In genomic region chrX:4373777-4374176, GRCh38 we compare ENCODE assay signal across 28 cellular contexts.
"Had no signal": no experiment of that assay in that cellular context is flagged by ENCODE, and none has a peak within 500 bp of the region (broad histone marks: within the 10 kb centered on the region; RNA-seq: fewer than 3 reads in every experiment).

No MANE protein-coding gene starts in this region.

- H3K4me3 Mint-ChIP-seq: activated CD4-positive, alpha-beta memory T cell treated with anti-CD3 and anti-CD28 coated beads, Interleukin-2, amount 10 ng/mL, durations not matched to agents 7 days and 5 days; activated CD4-positive, alpha-beta T cell treated with anti-CD3 and anti-CD28 coated beads, Interleukin-2, amount 10 ng/mL, durations not matched to agents 7 days and 5 days; activated naive CD8-positive, alpha-beta T cell; activated T-cell treated with anti-CD3 and anti-CD28 coated beads, Interleukin-2, amount 50 U/mL, for 24 hours; activated T-cell treated with anti-CD3 and anti-CD28 coated beads, Interleukin-2, amount 50 U/mL, for 72 hours; effector memory CD8-positive, alpha-beta T cell had no signal

- H3K27ac ChIP-seq: body of pancreas, esophagus muscularis mucosa, foreskin keratinocyte, gastrocnemius medialis, heart left ventricle had no signal

- H3K27me3 ChIP-seq: body of pancreas, esophagus muscularis mucosa, foreskin keratinocyte, gastrocnemius medialis, heart left ventricle had no signal

- H3K4me3 ChIP-seq: body of pancreas, esophagus muscularis mucosa, gastrocnemius medialis, heart left ventricle had no signal

- H3K4me1 Mint-ChIP-seq: activated CD4-positive, alpha-beta memory T cell treated with anti-CD3 and anti-CD28 coated beads, Interleukin-2, amount 10 ng/mL, durations not matched to agents 7 days and 5 days; activated CD4-positive, alpha-beta T cell treated with anti-CD3 and anti-CD28 coated beads, Interleukin-2, amount 10 ng/mL, durations not matched to agents 7 days and 5 days had no signal

- H3K36me3 Mint-ChIP-seq: activated naive CD8-positive, alpha-beta T cell had no signal

- H3K9me3 ChIP-seq: body of pancreas, gastrocnemius medialis had no signal

- H3K36me3 ChIP-seq: esophagus muscularis mucosa, gastrocnemius medialis, heart left ventricle had no signal

- H3K27ac Mint-ChIP-seq: activated CD4-positive, alpha-beta memory T cell treated with anti-CD3 and anti-CD28 coated beads, Interleukin-2, amount 10 ng/mL, durations not matched to agents 7 days and 5 days; activated CD4-positive, alpha-beta T cell treated with anti-CD3 and anti-CD28 coated beads, Interleukin-2, amount 10 ng/mL, durations not matched to agents 7 days and 5 days; activated naive CD8-positive, alpha-beta T cell; activated T-cell treated with anti-CD3 and anti-CD28 coated beads, Interleukin-2, amount 50 U/mL, for 24 hours; activated T-cell treated with anti-CD3 and anti-CD28 coated beads, Interleukin-2, amount 50 U/mL, for 72 hours; effector memory CD8-positive, alpha-beta T cell had no signal

- H3K4me1 ChIP-seq: body of pancreas, esophagus muscularis mucosa, foreskin keratinocyte, gastrocnemius medialis, heart left ventricle had no signal

- H3K27me3 Mint-ChIP-seq: activated CD4-positive, alpha-beta memory T cell treated with anti-CD3 and anti-CD28 coated beads, Interleukin-2, amount 10 ng/mL, durations not matched to agents 7 days and 5 days; activated CD4-positive, alpha-beta T cell treated with anti-CD3 and anti-CD28 coated beads, Interleukin-2, amount 10 ng/mL, durations not matched to agents 7 days and 5 days; activated naive CD8-positive, alpha-beta T cell; activated T-cell treated with anti-CD3 and anti-CD28 coated beads, Interleukin-2, amount 50 U/mL, for 24 hours; effector memory CD8-positive, alpha-beta T cell had no signal

- H3K9me3 Mint-ChIP-seq: activated CD4-positive, alpha-beta T cell treated with anti-CD3 and anti-CD28 coated beads, Interleukin-2, amount 10 ng/mL, durations not matched to agents 7 days and 5 days had no signal

- DNase-seq: activated CD4-positive, alpha-beta memory T cell treated with anti-CD3 and anti-CD28 coated beads, Interleukin-2, amount 10 ng/mL, durations not matched to agents 7 days and 5 days; activated CD4-positive, alpha-beta T cell treated with anti-CD3 and anti-CD28 coated beads for 1 hour; activated CD4-positive, alpha-beta T cell treated with anti-CD3 and anti-CD28 coated beads for 4 hours; activated CD4-positive, alpha-beta T cell treated with anti-CD3 and anti-CD28 coated beads, Interleukin-2, amount 10 ng/mL, durations not matched to agents 7 days and 5 days; activated CD4-positive, alpha-beta T cell treated with anti-CD3 and anti-CD28 coated beads, Interleukin-2, amount 50 U/mL, for 4 hours; activated CD8-positive, alpha-beta memory T cell treated with anti-CD3 and anti-CD28 coated beads, Interleukin-2, amount 50 U/mL, for 48 hours; activated gamma-delta T cell treated with Interleukin-2 at 50 U/mL for 16 hours; activated naive CD4-positive, alpha-beta T cell treated with anti-CD3 and anti-CD28 coated beads, Interleukin-2, amount 50 U/mL, for 16 hours; activated naive CD4-positive, alpha-beta T cell treated with Interleukin-2 at 50 U/mL for 16 hours; activated T-cell treated with anti-CD3 and anti-CD28 coated beads for 4 hours; activated T-cell treated with anti-CD3 and anti-CD28 coated beads, Interleukin-2, amount 50 U/mL, for 24 hours; activated T-cell treated with anti-CD3 and anti-CD28 coated beads, Interleukin-2, amount 50 U/mL, for 72 hours; amygdala; aorta; body of pancreas; caudate nucleus; cortex of kidney; dermis blood vessel endothelial cell; effector CD4-positive, alpha-beta T cell; effector memory CD8-positive, alpha-beta T cell; erythroblast; foreskin keratinocyte; gastrocnemius medialis; glutamatergic neuron; heart left ventricle; T-helper 2 cell had no signal

- ATAC-seq: activated T-cell treated with anti-CD3 and anti-CD28 coated beads, Interleukin-2, amount 50 U/mL, for 72 hours; body of pancreas; effector memory CD8-positive, alpha-beta T cell; foreskin keratinocyte; gastrocnemius medialis; heart left ventricle had no signal
